In the genomic region with DNA sequence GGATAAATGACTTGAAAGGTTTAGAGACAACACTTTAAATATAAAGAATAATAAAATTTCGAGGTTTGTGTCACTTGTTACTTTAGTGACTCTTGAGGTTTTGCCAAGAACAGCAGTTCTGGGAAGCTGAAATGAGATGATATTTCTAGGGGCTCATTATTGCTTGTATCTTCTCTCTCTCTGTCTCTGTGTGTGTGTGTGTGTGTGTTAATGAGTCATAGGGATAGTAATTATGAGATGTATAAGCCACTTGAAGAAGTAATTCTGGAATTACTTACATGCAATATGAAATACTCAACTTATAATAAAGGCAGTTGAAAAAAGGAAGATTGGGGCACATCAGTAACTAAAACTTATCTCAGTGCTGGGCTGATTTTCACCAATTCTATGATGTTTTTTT, we compare ENCODE assay signal across 37 cellular contexts. TPM values are rescaled to one million over a fixed set of nuclear protein-coding genes. Genes with fewer than 3 reads are reported as not detected.
"Had no signal": no experiment of that assay in that cellular context is flagged by ENCODE, and none has a peak within 500 bp of the region (broad histone marks: within the 10 kb centered on the region; RNA-seq: fewer than 3 reads in every experiment).

No MANE protein-coding gene starts in this region.

- H3K27ac ChIP-seq: lower lobe of right lung, neural progenitor cell, neutrophil, parathyroid adenoma, psoas muscle, right atrium auricular region, right lobe of liver, suprapubic skin, thoracic aorta, tibial artery, uterus had no signal

- H3K9me3 ChIP-seq: lower lobe of right lung, neutrophil, psoas muscle, right atrium auricular region, right lobe of liver, suprapubic skin, thoracic aorta, tibial artery, uterus had no signal

- H3K36me3 Mint-ChIP-seq: mesothelial cell of epicardium, naive B cell, natural killer cell, neural progenitor cell, type B pancreatic cell had no signal

- DNase-seq: hippocampal formation; kidney glomerular epithelial cell; left cardiac atrium; lower lobe of right lung; mammary epithelial cell; mesenchymal stem cell; naive B cell; natural killer cell; nephron progenitor cell; occipital lobe; psoas muscle; right lobe of liver; stimulated activated CD4-positive, alpha-beta T cell treated with anti-CD3 and anti-CD28 coated beads, Interleukin-12 subunit alpha, Interleukin-12 subunit beta, amount 100 ng/mL, for 4 hours; stimulated activated CD4-positive, alpha-beta T cell treated with anti-CD3 and anti-CD28 coated beads, Interleukin-15, amount 100 ng/mL, for 24 hours; stimulated activated CD4-positive, alpha-beta T cell treated with anti-CD3 and anti-CD28 coated beads, Interleukin-2, amount 100 ng/mL, for 24 hours; stimulated activated CD4-positive, alpha-beta T cell treated with anti-CD3 and anti-CD28 coated beads, Interleukin-4, amount 100 ng/mL, for 1 hour; stimulated activated naive CD4-positive, alpha-beta T cell; tibial artery; uterus had no signal

- H3K36me3 ChIP-seq: lower lobe of right lung, neural progenitor cell, neutrophil, right atrium auricular region, right lobe of liver, suprapubic skin, thoracic aorta, tibial artery, uterus had no signal

- H3K4me3 ChIP-seq: lower lobe of right lung, neural progenitor cell, psoas muscle, right atrium auricular region, right lobe of liver, suprapubic skin, thoracic aorta, tibial artery, uterus had no signal

- H3K27ac Mint-ChIP-seq: mesothelial cell of epicardium; naive B cell; natural killer cell; nephron progenitor cell; neural progenitor cell; stimulated activated naive CD8-positive, alpha-beta T cell treated with anti-CD3 and anti-CD28 coated beads, Interleukin-15, Interleukin-2, amounts not matched to agents 100 ng/mL and 50 ng/mL, for 24 hours; type B pancreatic cell had no signal

- H3K27me3 ChIP-seq: neural progenitor cell, neutrophil, right atrium auricular region, suprapubic skin, tibial artery, uterus had no signal

- H3K4me3 Mint-ChIP-seq: mesothelial cell of epicardium; naive B cell; natural killer cell; nephron progenitor cell; neural progenitor cell; stimulated activated naive CD8-positive, alpha-beta T cell treated with anti-CD3 and anti-CD28 coated beads, Interleukin-15, Interleukin-2, amounts not matched to agents 100 ng/mL and 50 ng/mL, for 24 hours; type B pancreatic cell had no signal

- H3K4me1 ChIP-seq: lower lobe of right lung, neural progenitor cell, parathyroid adenoma, psoas muscle, right atrium auricular region, right lobe of liver, suprapubic skin, tibial artery, uterus had no signal

- H3K9me3 Mint-ChIP-seq: mesothelial cell of epicardium; naive B cell; natural killer cell; nephron progenitor cell; neural progenitor cell; stimulated activated naive CD8-positive, alpha-beta T cell treated with anti-CD3 and anti-CD28 coated beads, Interleukin-15, Interleukin-2, amounts not matched to agents 100 ng/mL and 50 ng/mL, for 24 hours; type B pancreatic cell had no signal

- ATAC-seq: left cardiac atrium, left lobe of liver, lower lobe of right lung, natural killer cell, psoas muscle, right lobe of liver had no signal

- H3K4me1 Mint-ChIP-seq: mesothelial cell of epicardium, naive B cell, natural killer cell, nephron progenitor cell, neural progenitor cell had no signal

- FAIRE-seq: keratinocyte had no signal

RNA-seq across cellular contexts. Expression of gene OR10G7, which starts 9.6 kb away (rescaled TPM):
- total RNA-seq: left cardiac atrium, left lobe of liver, liver, lower lobe of right lung, mammary epithelial cell, mesothelial cell of epicardium, mononuclear cell, natural killer cell, occipital lobe, osteocyte, posterior vena cava, psoas muscle, right atrium auricular region, right lobe of liver, skeletal muscle tissue, subcutaneous adipose tissue, suprapubic skin, thoracic aorta, ureter, uterus had no signal

RNA-seq across cellular contexts. Expression of gene OR10G8, which starts 24.2 kb away (rescaled TPM):
- total RNA-seq: left cardiac atrium, left lobe of liver, liver, lower lobe of right lung, mammary epithelial cell, mesothelial cell of epicardium, mononuclear cell, natural killer cell, occipital lobe, osteocyte, posterior vena cava, psoas muscle, right atrium auricular region, right lobe of liver, skeletal muscle tissue, subcutaneous adipose tissue, suprapubic skin, thoracic aorta, ureter, uterus had no signal

RNA-seq across cellular contexts. Expression of gene OR10G9, which starts 28.0 kb away (rescaled TPM):
- total RNA-seq: left cardiac atrium, left lobe of liver, liver, lower lobe of right lung, mesothelial cell of epicardium, mononuclear cell, natural killer cell, occipital lobe, osteocyte, posterior vena cava, psoas muscle, right lobe of liver, skeletal muscle tissue, subcutaneous adipose tissue, suprapubic skin, thoracic aorta, ureter had no signal

RNA-seq across cellular contexts. Expression of gene OR10G4, which starts 38.0 kb away (rescaled TPM):
- total RNA-seq: left cardiac atrium, left lobe of liver, liver, lower lobe of right lung, mesothelial cell of epicardium, mononuclear cell, natural killer cell, osteocyte, posterior vena cava, psoas muscle, right atrium auricular region, right lobe of liver, skeletal muscle tissue, subcutaneous adipose tissue, suprapubic skin, thoracic aorta, ureter had no signal

RNA-seq across cellular contexts. Expression of gene OR10G6, which starts 55.8 kb away (rescaled TPM):
- total RNA-seq: left cardiac atrium, left lobe of liver, liver, lower lobe of right lung, mammary epithelial cell, mesothelial cell of epicardium, mononuclear cell, natural killer cell, occipital lobe, osteocyte, posterior vena cava, psoas muscle, right atrium auricular region, right lobe of liver, skeletal muscle tissue, subcutaneous adipose tissue, suprapubic skin, thoracic aorta, ureter, uterus had no signal
